ENCODE assay signal across 10 cellular contexts in genomic region chr2:179842498-179843153, GRCh38. TPM values are rescaled to one million over a fixed set of nuclear protein-coding genes. Genes with fewer than 3 reads are reported as not detected.
A peak's percentile ranks its signal among the peaks of the same experiment; 100 is the strongest.
DNase-seq lines count a peak whose midpoint lies in the region; ATAC-seq and TF ChIP-seq lines count a peak whose summit lies in the region.
"Had no signal": no experiment of that assay in that cellular context is flagged by ENCODE, and none has a peak within 500 bp of the region (broad histone marks: within the 10 kb centered on the region; RNA-seq: fewer than 3 reads in every experiment).

No MANE protein-coding gene starts in this region.

- TF ChIP-seq CTCF in NB4 (IDR thresholded peaks at IDR 0.05; ENCODE audit: low read depth, low read length): peak; percentile 50
- TF ChIP-seq CTCF in choroid plexus epithelial cell (conservative IDR thresholded peaks at IDR 0.05; ENCODE audit: low read depth, low read length): peak; percentile 76
- TF ChIP-seq CTCF in psoas muscle (IDR thresholded peaks at IDR 0.05): peak; percentile 46

- no peak for TF ChIP-seq POLR2A in NB4 (IDR thresholded peaks at IDR 0.05; ENCODE audit: extremely low read depth, insufficient read length)

- H3K4me3 ChIP-seq in NB4 (ENCODE audit: low read depth, low read length): no peak overlapping the region
- H3K4me3 ChIP-seq in choroid plexus epithelial cell (ENCODE audit: low read depth, low read length): no peak overlapping the region
- no peak overlapping the region for H3K4me3 ChIP-seq in psoas muscle
- H3K4me3 ChIP-seq: BLaER1 treated with 17β-estradiol and CSF1 and Interleukin-3, amounts not matched to agents 10 nM and 100 nM had no signal

- no peak overlapping the region for H3K27ac Mint-ChIP-seq in activated CD4-positive, alpha-beta T cell treated with anti-CD3 and anti-CD28 coated beads, Interleukin-2, amount 10 ng/mL, durations not matched to agents 24 days and 14 days
- H3K27ac Mint-ChIP-seq: activated naive CD8-positive, alpha-beta T cell treated with anti-CD3 and anti-CD28 coated beads, Interleukin-2, amount 10 ng/mL, durations not matched to agents 7 days and 5 days had no signal

- peaks cover 6% of the 10 kb centered on the region for H3K27me3 Mint-ChIP-seq in activated CD4-positive, alpha-beta T cell treated with anti-CD3 and anti-CD28 coated beads, Interleukin-2, amount 10 ng/mL, durations not matched to agents 24 days and 14 days

- 29 to 33% (median 33%) methylated on average over 4 of the region's 4 CpGs for WGBS in psoas muscle, 3 donors

- no peaks in the 10 kb centered on the region for H3K36me3 Mint-ChIP-seq in activated CD4-positive, alpha-beta T cell treated with anti-CD3 and anti-CD28 coated beads, Interleukin-2, amount 10 ng/mL, durations not matched to agents 24 days and 14 days (ENCODE audit: low read depth)
- H3K36me3 Mint-ChIP-seq: activated naive CD8-positive, alpha-beta T cell treated with anti-CD3 and anti-CD28 coated beads, Interleukin-2, amount 10 ng/mL, durations not matched to agents 7 days and 5 days had no signal

- peaks cover 5% of the 10 kb centered on the region for H3K4me1 ChIP-seq in psoas muscle

- intact Hi-C loops in activated CD4-positive, alpha-beta T cell treated with anti-CD3 and anti-CD28 coated beads, Interleukin-2, amount 10 ng/mL, durations not matched to agents 24 days and 14 days (cut with micrococcal nuclease): loop anchor here (10.0 kb wide), 1 partner anchor 232 kb away; no protein-coding TSS in a partner anchor
- intact Hi-C loops in psoas muscle (cut with DNase I): loop anchor here in 1 of 2 donors (2.0 to 10.0 kb wide), 2 partner anchors 94 to 242 kb away; no protein-coding TSS in a partner anchor

- no peaks in the 10 kb centered on the region for H3K9me3 ChIP-seq in psoas muscle
- H3K9me3 ChIP-seq: BLaER1 treated with 17β-estradiol and CSF1 and Interleukin-3, amounts not matched to agents 10 nM and 100 nM had no signal

- H3K27ac ChIP-seq in psoas muscle: no peak overlapping the region
- H3K27ac ChIP-seq: BLaER1 treated with 17β-estradiol and CSF1 and Interleukin-3, amounts not matched to agents 10 nM and 100 nM had no signal

- ATAC-seq in psoas muscle (peak; percentile 59 to 82 (median 72)), GM21737 (IDR thresholded peaks at IDR 0.05; ENCODE audit: unreplicated experiment) (no peak), GM18861 (IDR thresholded peaks at IDR 0.05; ENCODE audit: unreplicated experiment) (no peak)

- no peaks in the 10 kb centered on the region for H3K4me1 Mint-ChIP-seq in activated CD4-positive, alpha-beta T cell treated with anti-CD3 and anti-CD28 coated beads, Interleukin-2, amount 10 ng/mL, durations not matched to agents 24 days and 14 days
- H3K4me1 Mint-ChIP-seq: activated naive CD8-positive, alpha-beta T cell treated with anti-CD3 and anti-CD28 coated beads, Interleukin-2, amount 10 ng/mL, durations not matched to agents 7 days and 5 days had no signal

- no peaks in the 10 kb centered on the region for H3K36me3 ChIP-seq in psoas muscle (ENCODE audit: insufficient read depth in 1 of 2, low read depth in 1 of 2)
- H3K36me3 ChIP-seq: BLaER1 treated with 17β-estradiol and CSF1 and Interleukin-3, amounts not matched to agents 10 nM and 100 nM had no signal

- no peaks in the 10 kb centered on the region for H3K9me3 Mint-ChIP-seq in activated CD4-positive, alpha-beta T cell treated with anti-CD3 and anti-CD28 coated beads, Interleukin-2, amount 10 ng/mL, durations not matched to agents 24 days and 14 days
- H3K9me3 Mint-ChIP-seq: activated naive CD8-positive, alpha-beta T cell treated with anti-CD3 and anti-CD28 coated beads, Interleukin-2, amount 10 ng/mL, durations not matched to agents 7 days and 5 days had no signal

- no peak overlapping the region for H3K4me3 Mint-ChIP-seq in activated CD4-positive, alpha-beta T cell treated with anti-CD3 and anti-CD28 coated beads, Interleukin-2, amount 10 ng/mL, durations not matched to agents 24 days and 14 days
- H3K4me3 Mint-ChIP-seq: activated naive CD8-positive, alpha-beta T cell treated with anti-CD3 and anti-CD28 coated beads, Interleukin-2, amount 10 ng/mL, durations not matched to agents 7 days and 5 days had no signal

- DNase-seq in activated CD4-positive, alpha-beta T cell treated with anti-CD3 and anti-CD28 coated beads for 48 hours: peak; percentile 6
- DNase-seq in activated CD4-positive, alpha-beta T cell treated with anti-CD3 and anti-CD28 coated beads, Interleukin-2, amount 10 ng/mL, durations not matched to agents 24 days and 14 days: no peak
- DNase-seq in NB4 (ENCODE audit: low read depth) (peak; percentile 49), choroid plexus epithelial cell (ENCODE audit: low read depth) (peak; percentile 54), psoas muscle (peak in 1 of 2 donors; percentile 11), 8988T (no peak)
- DNase-seq: activated naive CD8-positive, alpha-beta T cell treated with anti-CD3 and anti-CD28 coated beads, Interleukin-2, amount 10 ng/mL, durations not matched to agents 7 days and 5 days had no signal

- no peaks in the 10 kb centered on the region for H3K27me3 ChIP-seq in psoas muscle (ENCODE audit: insufficient read depth in 3 of 3, low read length in 2 of 3)
- H3K27me3 ChIP-seq: BLaER1 treated with 17β-estradiol and CSF1 and Interleukin-3, amounts not matched to agents 10 nM and 100 nM had no signal

RNA-seq across cellular contexts. Expression of gene ZNF385B, which starts 18.8 kb away (rescaled TPM):
- total RNA-seq in activated CD4-positive, alpha-beta T cell treated with anti-CD3 and anti-CD28 coated beads, Interleukin-2, amount 10 ng/mL, durations not matched to agents 24 days and 14 days: not detected in 2 replicates
- 10 to 100 TPM; 13.6 to 42.9 (median 19.8) TPM for total RNA-seq in psoas muscle
- 10 to 100 TPM in 1 of 3 donors, 1 to 10 TPM in 2; 8.8 to 24.9 (median 9.2) TPM for polyA plus RNA-seq in psoas muscle
- total RNA-seq: activated naive CD8-positive, alpha-beta T cell treated with anti-CD3 and anti-CD28 coated beads, Interleukin-2, amount 10 ng/mL, durations not matched to agents 7 days and 5 days had no signal

Comparison
In these comparisons a context has a peak if more than half of its experiments do, and no peak if none do; other contexts are left out.
1. DNase-seq: peak in activated CD4-positive, alpha-beta T cell treated with anti-CD3 and anti-CD28 coated beads for 48 hours (single experiment), NB4 (single experiment) and choroid plexus epithelial cell (single experiment); none in activated CD4-positive, alpha-beta T cell treated with anti-CD3 and anti-CD28 coated beads, Interleukin-2, amount 10 ng/mL, durations not matched to agents 24 days and 14 days (single experiment) and 8988T (single experiment).
2. ATAC-seq: peak in psoas muscle (4 of 4); none in GM21737 (single experiment) and GM18861 (single experiment).
3. RNA of gene ZNF385B, which starts 18.8 kb away (total RNA-seq): 13.6 to 42.9 TPM in psoas muscle; not detected in activated CD4-positive, alpha-beta T cell treated with anti-CD3 and anti-CD28 coated beads, Interleukin-2, amount 10 ng/mL, durations not matched to agents 24 days and 14 days; every median in the first group is over 10 times any median in the second.
4. Peak in every context shown above with its lines, with median percentiles within 50 percentile points of each other: CTCF ChIP-seq.